ENCODE assay signal across 8 cellular contexts in genomic region chr16:4624015-4624826, GRCh38. TPM values are rescaled to one million over a fixed set of nuclear protein-coding genes. Genes with fewer than 3 reads are reported as not detected.
DNase-seq lines count a peak whose midpoint lies in the region; ATAC-seq, FAIRE-seq and TF ChIP-seq lines count a peak whose summit lies in the region.

TSS of gene MGRN1 (plus strand) at chr16:4624826. CDS start at chr16:4624961, 135 bp downstream.

- H3K27me3 Mint-ChIP-seq in activated T-cell treated with anti-CD3 and anti-CD28 coated beads, Interleukin-2, amount 50 U/mL, for 72 hours (ENCODE audit: low read depth), result no peaks in the 10 kb centered on the region

- H3K4me3 ChIP-seq in esophagus squamous epithelium, result peak within 1 kb of the TSS; percentile 67 to 99 (median 98)

- intact Hi-C loops in esophagus squamous epithelium (cut with DNase I), result no loop called here

- peak within 1 kb of the TSS; percentile 96 for H3K27ac Mint-ChIP-seq in activated T-cell treated with anti-CD3 and anti-CD28 coated beads, Interleukin-2, amount 50 U/mL, for 72 hours

- peak; percentile 68 for ATAC-seq in GM21786 (IDR thresholded peaks at IDR 0.05; ENCODE audit: unreplicated experiment)
- ATAC-seq in activated T-cell treated with anti-CD3 and anti-CD28 coated beads, Interleukin-2, amount 50 U/mL, for 72 hours (replicated peaks in 1 of 2), result peak; percentile 84 to 85

- TF ChIP-seq CTCF in esophagus squamous epithelium (IDR thresholded peaks at IDR 0.05), result peak; percentile 87 to 97 (median 94)

- peaks cover 15 to 33% (median 16%) of the 10 kb centered on the region in 3 donors for H3K4me1 ChIP-seq in esophagus squamous epithelium

- H3K9me3 Mint-ChIP-seq in activated T-cell treated with anti-CD3 and anti-CD28 coated beads, Interleukin-2, amount 50 U/mL, for 72 hours, result no peaks in the 10 kb centered on the region

- peaks cover 38% of the 10 kb centered on the region for H3K4me1 Mint-ChIP-seq in activated T-cell treated with anti-CD3 and anti-CD28 coated beads, Interleukin-2, amount 50 U/mL, for 72 hours (ENCODE audit: low read depth)

- H3K27ac ChIP-seq in KOPT-K1 (ENCODE audit: low read depth, low read length, poor library complexity, severe bottlenecking), result peak within 1 kb of the TSS; percentile 90
- peak within 1 kb of the TSS; percentile 91 to 98 (median 94) for H3K27ac ChIP-seq in esophagus squamous epithelium

- FAIRE-seq in RCC 7860 (lab: Jason Lieb, UNC), result peak; percentile 35

- peak; percentile 87 for DNase-seq in DMS79 treated with DMSO at 0.1 percent for 48 hours (lab: John Stamatoyannopoulos, UW)
- peak; percentile 88 for DNase-seq in RCC 7860 (ENCODE audit: low spot score)
- peak; percentile 92 to 94 for DNase-seq in activated T-cell treated with anti-CD3 and anti-CD28 coated beads, Interleukin-2, amount 50 U/mL, for 72 hours
- DNase-seq in esophagus squamous epithelium (lab: John Stamatoyannopoulos, UW), result peak; percentile 80
- peak; percentile 99 for DNase-seq in myocyte (ENCODE audit: low read depth)
- peak; percentile 84 to 88 for DNase-seq in stimulated activated CD8-positive, alpha-beta memory T cell treated with anti-CD3 and anti-CD28 coated beads, Interleukin-7, amount 100 ng/mL, for 4 hours (ENCODE audit: low read depth in 2 of 2)

- peak within 1 kb of the TSS; percentile 98 for H3K4me3 Mint-ChIP-seq in activated T-cell treated with anti-CD3 and anti-CD28 coated beads, Interleukin-2, amount 50 U/mL, for 72 hours

- WGBS in esophagus squamous epithelium, 2 donors, result 16% methylated on average over 20 of the region's 42 CpGs; no CpG with 5 or more reads in 1 of the 2 donors

- H3K9me3 ChIP-seq in KOPT-K1 (ENCODE audit: insufficient read depth, low read length, poor library complexity, severe bottlenecking), result no peaks in the 10 kb centered on the region
- no peaks in the 10 kb centered on the region for H3K9me3 ChIP-seq in esophagus squamous epithelium

- no peak for TF ChIP-seq POLR2A in esophagus squamous epithelium (IDR thresholded peaks at IDR 0.05)

- H3K36me3 Mint-ChIP-seq in activated T-cell treated with anti-CD3 and anti-CD28 coated beads, Interleukin-2, amount 50 U/mL, for 72 hours (ENCODE audit: insufficient read depth in 2 of 2), result peaks cover 4 to 8% of the 10 kb centered on the region in 2 donors

- H3K27me3 ChIP-seq in esophagus squamous epithelium, result no peaks in the 10 kb centered on the region

- no peaks in the 10 kb centered on the region; the same call in 1 of the 2 replicates for H3K36me3 ChIP-seq in KOPT-K1 (ENCODE audit: insufficient read depth, low read length)
- no peaks in the 10 kb centered on the region for H3K36me3 ChIP-seq in esophagus squamous epithelium

RNA-seq across cellular contexts. Expression of gene MGRN1, which starts in this region (rescaled TPM):
- 100 to 1,000 TPM; 107 to 116 TPM for total RNA-seq in activated T-cell treated with anti-CD3 and anti-CD28 coated beads, Interleukin-2, amount 50 U/mL, for 72 hours
- total RNA-seq in esophagus squamous epithelium (10 to 100 TPM; 15.8 to 25.6 (median 22.0) TPM), myocyte (31.9 and 33.6 TPM in 2 replicates)
- 40.3 TPM for polyA plus RNA-seq in myocyte (2012)

Comparison
In these comparisons a context has a peak if more than half of its experiments do, and no peak if none do; other contexts are left out.
1. Peak in every context shown above with its lines: DNase-seq, ATAC-seq, H3K4me3 ChIP-seq and H3K27ac ChIP-seq.